ENCODE assay signal across 11 cellular contexts in genomic region chr11:30733748-30734147, GRCh38.
"Had no signal": no experiment of that assay in that cellular context is flagged by ENCODE, and none has a peak within 500 bp of the region (broad histone marks: within the 10 kb centered on the region; RNA-seq: fewer than 3 reads in every experiment).

No MANE protein-coding gene starts in this region.

- H3K9me3 ChIP-seq: HAP-1 had no signal

- H3K9me3 Mint-ChIP-seq: H9 had no signal

- H3K27ac Mint-ChIP-seq: GM23338, H9, HFFc6 had no signal

- H3K4me2 ChIP-seq: GM23338 had no signal

- H3K4me3 Mint-ChIP-seq: GM23338, H9, HFFc6 had no signal

- H3K36me3 ChIP-seq: HAP-1 had no signal

- FAIRE-seq: H1, H54 had no signal

- ATAC-seq: GM23338, HCT116 had no signal

- H3K27ac ChIP-seq: GM23248 had no signal

- DNase-seq: GM23248, GOT3, H7, H9, HCEC 1CT, HFFc6 had no signal

- H2AFZ ChIP-seq: GM23248, GM23338 had no signal

- H3K4me3 ChIP-seq: GM23248, GM23338, HAP-1 had no signal

- H3K9ac ChIP-seq: GM23248 had no signal

- H3K4me1 ChIP-seq: HAP-1 had no signal
